ENCODE assay signal across 37 cellular contexts in the genomic region with DNA sequence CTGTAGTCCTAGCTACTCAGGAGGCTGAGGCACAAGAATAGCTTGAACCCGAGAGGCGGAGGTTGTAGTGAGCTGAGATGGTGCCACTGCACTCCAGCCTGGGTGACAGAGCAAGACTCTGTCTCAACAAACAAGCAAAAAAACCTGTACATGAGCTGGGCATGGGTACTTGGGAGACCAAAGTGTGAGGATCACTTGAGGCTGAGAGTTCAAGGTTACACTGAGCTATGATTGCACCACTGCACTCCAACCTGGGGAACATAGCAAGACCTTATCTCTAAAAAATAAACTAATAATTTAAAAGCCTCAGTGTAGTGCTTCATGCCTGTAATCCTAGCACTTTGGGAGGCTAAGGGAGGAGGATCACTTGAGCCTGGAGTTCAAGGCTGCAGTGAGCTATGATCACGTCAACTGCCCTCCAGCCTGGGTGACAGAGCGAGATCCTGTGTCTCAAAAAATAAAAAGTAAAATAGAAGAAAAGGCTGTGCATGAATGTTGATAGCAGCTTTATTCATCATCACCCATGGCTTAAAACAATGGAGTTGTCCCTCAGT. TPM values are rescaled to one million over a fixed set of nuclear protein-coding genes. Genes with fewer than 3 reads are reported as not detected.
"Had no signal": no experiment of that assay in that cellular context is flagged by ENCODE, and none has a peak within 500 bp of the region (broad histone marks: within the 10 kb centered on the region; RNA-seq: fewer than 3 reads in every experiment).

No MANE protein-coding gene starts in this region.

- H3K4me3 ChIP-seq: ascending aorta, cardiac muscle cell had no signal

- H3K4me3 Mint-ChIP-seq: activated B cell treated with CpG ODN at 0.5 μM for 24 hours; activated CD4-positive, alpha-beta memory T cell treated with anti-CD3 and anti-CD28 coated beads for 36 hours; activated CD4-positive, alpha-beta T cell treated with anti-CD3 and anti-CD28 coated beads, Interleukin-2, amount 10 ng/mL, durations not matched to agents 24 days and 14 days; activated CD8-positive, alpha-beta T cell treated with anti-CD3 and anti-CD28 coated beads for 36 hours; activated naive CD4-positive, alpha-beta T cell treated with anti-CD3 and anti-CD28 coated beads, Interleukin-2, amount 10 ng/mL, durations not matched to agents 7 days and 5 days; activated naive CD4-positive, alpha-beta T cell treated with anti-CD3 and anti-CD28 coated beads, Interleukin-2, amount 50 U/mL, for 24 hours; activated naive CD8-positive, alpha-beta T cell; activated naive CD8-positive, alpha-beta T cell treated with anti-CD3 and anti-CD28 coated beads, Interleukin-2, amount 10 ng/mL, durations not matched to agents 7 days and 5 days; activated naive CD8-positive, alpha-beta T cell treated with anti-CD3 and anti-CD28 coated beads, Interleukin-2, amount 50 U/mL, for 24 hours; activated T-cell treated with anti-CD3 and anti-CD28 coated beads, Interleukin-2, amount 50 U/mL, for 24 hours; brain; central memory CD8-positive, alpha-beta T cell; T-helper 1 cell treated with Interleukin-12 subunit alpha and Interleukin-12 subunit beta and Interleukin-4 antibody, amounts not matched to agents 30 μg/mL and 1 μg/mL, for 36 hours; T-helper 2 cell treated with Interferon-gamma antibody and Interleukin-4, amounts not matched to agents 5 μg/mL and 100 μg/mL, for 36 hours had no signal

- H3K4me1 ChIP-seq: ascending aorta had no signal

- DNase-seq: activated B cell treated with CpG ODN at 0.5 μM for 24 hours; activated CD4-positive, alpha-beta memory T cell treated with anti-CD3 and anti-CD28 coated beads for 36 hours; activated CD4-positive, alpha-beta T cell treated with anti-CD3 and anti-CD28 coated beads for 4 hours; activated CD4-positive, alpha-beta T cell treated with anti-CD3 and anti-CD28 coated beads, Interleukin-2, amount 10 ng/mL, durations not matched to agents 24 days and 14 days; activated CD4-positive, alpha-beta T cell treated with anti-CD3 and anti-CD28 coated beads, Interleukin-2, amount 50 U/mL, for 1 hour; activated CD4-positive, alpha-beta T cell treated with anti-CD3 and anti-CD28 coated beads, Interleukin-2, amount 50 U/mL, for 4 hours; activated CD4-positive, CD25-positive, alpha-beta regulatory T cell treated with anti-CD3 and anti-CD28 coated beads, Interleukin-2, amount 50 U/mL, for 72 hours; activated CD8-positive, alpha-beta memory T cell treated with anti-CD3 and anti-CD28 coated beads, Interleukin-2, amount 50 U/mL, for 4 hours; activated CD8-positive, alpha-beta T cell treated with anti-CD3 and anti-CD28 coated beads for 36 hours; activated effector memory CD4-positive, alpha-beta T cell treated with Interleukin-2 at 50 U/mL for 16 hours; activated gamma-delta T cell; activated naive CD4-positive, alpha-beta T cell treated with anti-CD3 and anti-CD28 coated beads, Interleukin-2, amount 10 ng/mL, durations not matched to agents 7 days and 5 days; activated naive CD4-positive, alpha-beta T cell treated with Interleukin-2 at 50 U/mL for 16 hours; activated naive CD8-positive, alpha-beta T cell treated with anti-CD3 and anti-CD28 coated beads, Interleukin-2, amount 10 ng/mL, durations not matched to agents 7 days and 5 days; activated naive CD8-positive, alpha-beta T cell treated with anti-CD3 and anti-CD28 coated beads, Interleukin-2, amount 50 U/mL, for 24 hours; activated T-cell treated with anti-CD3 and anti-CD28 coated beads, Interleukin-2, amount 50 U/mL, for 24 hours; activated T-cell treated with anti-CD3 and anti-CD28 coated beads, Interleukin-2, amount 50 U/mL, for 48 hours; amygdala; anterior cingulate cortex; caudate nucleus; cerebellar nuclear complex; T-helper 1 cell; T-helper 2 cell; T-helper 9 cell; WERI-Rb-1 had no signal

- H3K27ac ChIP-seq: ascending aorta, cardiac muscle cell, WERI-Rb-1 had no signal

- H3K27ac Mint-ChIP-seq: activated B cell treated with CpG ODN at 0.5 μM for 24 hours; activated CD4-positive, alpha-beta memory T cell treated with anti-CD3 and anti-CD28 coated beads for 36 hours; activated CD4-positive, alpha-beta T cell treated with anti-CD3 and anti-CD28 coated beads, Interleukin-2, amount 10 ng/mL, durations not matched to agents 24 days and 14 days; activated CD8-positive, alpha-beta T cell treated with anti-CD3 and anti-CD28 coated beads for 36 hours; activated naive CD4-positive, alpha-beta T cell treated with anti-CD3 and anti-CD28 coated beads, Interleukin-2, amount 10 ng/mL, durations not matched to agents 7 days and 5 days; activated naive CD4-positive, alpha-beta T cell treated with anti-CD3 and anti-CD28 coated beads, Interleukin-2, amount 50 U/mL, for 24 hours; activated naive CD8-positive, alpha-beta T cell; activated naive CD8-positive, alpha-beta T cell treated with anti-CD3 and anti-CD28 coated beads, Interleukin-2, amount 10 ng/mL, durations not matched to agents 7 days and 5 days; activated naive CD8-positive, alpha-beta T cell treated with anti-CD3 and anti-CD28 coated beads, Interleukin-2, amount 50 U/mL, for 24 hours; activated T-cell treated with anti-CD3 and anti-CD28 coated beads, Interleukin-2, amount 50 U/mL, for 24 hours; activated T-helper 2 cell treated with anti-CD3 and anti-CD28 coated beads, Interferon-gamma antibody, Interleukin-2, Interleukin-4, amounts not matched to agents 10 μg/mL and 5 μg/mL and 100 μg/mL, durations not matched to agents 14 hours and 24 hours and 36 hours; T-helper 1 cell treated with Interleukin-12 subunit alpha and Interleukin-12 subunit beta and Interleukin-4 antibody, amounts not matched to agents 30 μg/mL and 1 μg/mL, for 36 hours; T-helper 2 cell treated with Interferon-gamma antibody and Interleukin-4, amounts not matched to agents 5 μg/mL and 100 μg/mL, for 36 hours had no signal

- ATAC-seq: activated CD8-positive, alpha-beta T cell treated with anti-CD3 and anti-CD28 coated beads for 36 hours; activated naive CD8-positive, alpha-beta T cell treated with anti-CD3 and anti-CD28 coated beads, Interleukin-2, amount 50 U/mL, for 24 hours had no signal

- H3K9me3 ChIP-seq: ascending aorta had no signal

- H3K36me3 Mint-ChIP-seq: activated naive CD4-positive, alpha-beta T cell treated with anti-CD3 and anti-CD28 coated beads, Interleukin-2, amount 10 ng/mL, durations not matched to agents 7 days and 5 days; activated naive CD8-positive, alpha-beta T cell; activated naive CD8-positive, alpha-beta T cell treated with anti-CD3 and anti-CD28 coated beads, Interleukin-2, amount 10 ng/mL, durations not matched to agents 7 days and 5 days; brain had no signal

- H3K27me3 ChIP-seq: ascending aorta, cardiac muscle cell had no signal

- H3K27me3 Mint-ChIP-seq: brain had no signal

- H3K36me3 ChIP-seq: ascending aorta, cardiac muscle cell, WERI-Rb-1 had no signal

- H3K9me3 Mint-ChIP-seq: activated naive CD4-positive, alpha-beta T cell treated with anti-CD3 and anti-CD28 coated beads, Interleukin-2, amount 50 U/mL, for 24 hours; activated naive CD8-positive, alpha-beta T cell treated with anti-CD3 and anti-CD28 coated beads, Interleukin-2, amount 50 U/mL, for 24 hours; activated T-helper 2 cell treated with anti-CD3 and anti-CD28 coated beads, Interferon-gamma antibody, Interleukin-2, Interleukin-4, amounts not matched to agents 10 μg/mL and 5 μg/mL and 100 μg/mL, durations not matched to agents 14 hours and 24 hours and 36 hours; T-helper 2 cell treated with Interferon-gamma antibody and Interleukin-4, amounts not matched to agents 5 μg/mL and 100 μg/mL, for 36 hours had no signal

RNA-seq across cellular contexts. Expression of gene TSPAN16, which starts 21.4 kb away (rescaled TPM):
- total RNA-seq: activated B cell treated with CpG ODN at 0.5 μM for 24 hours; activated CD4-positive, alpha-beta memory T cell treated with anti-CD3 and anti-CD28 coated beads for 36 hours; activated CD4-positive, alpha-beta T cell treated with anti-CD3 and anti-CD28 coated beads, Interleukin-2, amount 10 ng/mL, durations not matched to agents 24 days and 14 days; activated CD8-positive, alpha-beta memory T cell treated with anti-CD3 and anti-CD28 coated beads for 36 hours; activated CD8-positive, alpha-beta T cell treated with anti-CD3 and anti-CD28 coated beads for 36 hours; activated naive CD8-positive, alpha-beta T cell treated with anti-CD3 and anti-CD28 coated beads, Interleukin-2, amount 10 ng/mL, durations not matched to agents 7 days and 5 days; activated T-helper 2 cell treated with anti-CD3 and anti-CD28 coated beads, Interferon-gamma antibody, Interleukin-2, Interleukin-4, amounts not matched to agents 10 μg/mL and 5 μg/mL and 100 μg/mL, durations not matched to agents 14 hours and 24 hours and 36 hours; ascending aorta; bronchial epithelial cell; cardiac muscle cell had no signal
- polyA plus RNA-seq: adipose tissue, cardiac muscle cell had no signal

RNA-seq across cellular contexts. Expression of gene ANGPTL8, which starts 35.2 kb away (rescaled TPM):
- total RNA-seq: activated B cell treated with CpG ODN at 0.5 μM for 24 hours; activated CD4-positive, alpha-beta memory T cell treated with anti-CD3 and anti-CD28 coated beads for 36 hours; activated CD4-positive, alpha-beta T cell treated with anti-CD3 and anti-CD28 coated beads, Interleukin-2, amount 10 ng/mL, durations not matched to agents 24 days and 14 days; activated CD8-positive, alpha-beta memory T cell treated with anti-CD3 and anti-CD28 coated beads for 36 hours; activated CD8-positive, alpha-beta T cell treated with anti-CD3 and anti-CD28 coated beads for 36 hours; activated naive CD8-positive, alpha-beta T cell treated with anti-CD3 and anti-CD28 coated beads, Interleukin-2, amount 10 ng/mL, durations not matched to agents 7 days and 5 days; activated T-helper 2 cell treated with anti-CD3 and anti-CD28 coated beads, Interferon-gamma antibody, Interleukin-2, Interleukin-4, amounts not matched to agents 10 μg/mL and 5 μg/mL and 100 μg/mL, durations not matched to agents 14 hours and 24 hours and 36 hours; ascending aorta; bronchial epithelial cell; cardiac muscle cell had no signal
